Comparison of ENCODE assay signal across 28 cellular contexts in the genomic region with DNA sequence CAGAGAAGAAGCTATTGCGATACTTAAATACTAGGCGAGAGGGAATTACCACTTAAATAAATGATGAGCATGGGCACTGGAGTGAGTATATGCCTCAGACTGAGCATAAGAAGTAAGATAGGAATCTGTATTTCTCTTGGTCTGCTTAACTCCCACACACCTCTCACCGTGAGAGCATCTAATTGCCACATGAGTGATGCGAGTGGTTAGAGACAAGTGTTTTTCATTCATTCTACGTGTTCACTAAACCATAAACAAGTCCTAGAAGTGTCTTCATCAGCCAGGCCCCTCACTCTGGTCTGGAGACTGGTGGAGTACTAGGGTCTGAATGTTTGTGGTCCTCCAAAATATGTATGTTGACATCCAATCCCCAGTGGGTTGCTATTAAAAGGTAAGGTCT.
"Had no signal": no experiment of that assay in that cellular context is flagged by ENCODE, and none has a peak within 500 bp of the region (broad histone marks: within the 10 kb centered on the region; RNA-seq: fewer than 3 reads in every experiment).

No MANE protein-coding gene starts in this region.

- H3K36me3 Mint-ChIP-seq: memory B cell; naive B cell; neural progenitor cell; stimulated activated effector memory CD8-positive, alpha-beta T cell treated with anti-CD3 and anti-CD28 coated beads, Interleukin-12 subunit alpha, Interleukin-12 subunit beta, amount 100 ng/mL, for 72 hours had no signal

- H3K4me2 ChIP-seq: neural progenitor cell had no signal

- H3K27me3 ChIP-seq: esophagus squamous epithelium, heart right ventricle, sigmoid colon, stomach, thyroid gland, vagina had no signal

- H3K36me3 ChIP-seq: esophagus squamous epithelium, heart right ventricle, neural progenitor cell, prostate gland, sigmoid colon, stomach, thyroid gland, vagina had no signal

- DNase-seq: cortex of kidney; effector memory CD8-positive, alpha-beta T cell; erythroblast; esophagus squamous epithelium; foreskin melanocyte; glutamatergic neuron; heart right ventricle; hippocampal formation; mucosa of descending colon; naive B cell; right cardiac atrium; sigmoid colon; stimulated activated CD4-positive, alpha-beta T cell treated with anti-CD3 and anti-CD28 coated beads, Interleukin-2, amount 100 ng/mL, for 24 hours; stimulated activated CD4-positive, alpha-beta T cell treated with anti-CD3 and anti-CD28 coated beads, Interleukin-4, amount 100 ng/mL, for 24 hours; stimulated activated naive CD4-positive, alpha-beta T cell treated with Interleukin-2 at 50 U/mL for 16 hours; stomach; thyroid gland; trophoblast cell had no signal

- H3K9me3 ChIP-seq: esophagus squamous epithelium, mucosa of descending colon, prostate gland, sigmoid colon, stomach, thyroid gland, vagina had no signal

- ATAC-seq: effector memory CD8-positive, alpha-beta T cell; heart right ventricle; mucosa of descending colon; right cardiac atrium; stimulated activated effector memory CD8-positive, alpha-beta T cell treated with anti-CD3 and anti-CD28 coated beads, Interleukin-12 subunit alpha, Interleukin-12 subunit beta, amount 100 ng/mL, for 72 hours had no signal

- H3K4me1 ChIP-seq: prostate gland, vagina had no signal

- H3K4me3 Mint-ChIP-seq: effector memory CD8-positive, alpha-beta T cell; memory B cell; mesothelial cell of epicardium; naive B cell; nephron; neural progenitor cell; stimulated activated effector memory CD8-positive, alpha-beta T cell treated with anti-CD3 and anti-CD28 coated beads, Interleukin-12 subunit alpha, Interleukin-12 subunit beta, amount 100 ng/mL, for 72 hours had no signal

- H3K4me3 ChIP-seq: esophagus squamous epithelium, heart right ventricle, lung, mucosa of descending colon, neural progenitor cell, prostate gland, sigmoid colon, stomach, thyroid gland, vagina had no signal

- H3K27me3 Mint-ChIP-seq: effector memory CD8-positive, alpha-beta T cell; naive B cell had no signal

- H3K27ac ChIP-seq: esophagus squamous epithelium, heart right ventricle, neural progenitor cell, prostate gland, sigmoid colon, thyroid gland, vagina had no signal

- H3K27ac Mint-ChIP-seq: memory B cell; mesothelial cell of epicardium; naive B cell; nephron; neural progenitor cell; stimulated activated effector memory CD8-positive, alpha-beta T cell treated with anti-CD3 and anti-CD28 coated beads, Interleukin-12 subunit alpha, Interleukin-12 subunit beta, amount 100 ng/mL, for 72 hours had no signal

- FAIRE-seq: endometrium, islet of Langerhans had no signal

- H3K9ac ChIP-seq: neural progenitor cell had no signal

- H3K9me3 Mint-ChIP-seq: effector memory CD8-positive, alpha-beta T cell; stimulated activated effector memory CD8-positive, alpha-beta T cell treated with anti-CD3 and anti-CD28 coated beads, Interleukin-12 subunit alpha, Interleukin-12 subunit beta, amount 100 ng/mL, for 72 hours had no signal

- H3K4me1 Mint-ChIP-seq: memory B cell, naive B cell had no signal

- H2AFZ ChIP-seq: neural progenitor cell had no signal
